Comparison of ENCODE assay signal across 9 cellular contexts in the genomic region with DNA sequence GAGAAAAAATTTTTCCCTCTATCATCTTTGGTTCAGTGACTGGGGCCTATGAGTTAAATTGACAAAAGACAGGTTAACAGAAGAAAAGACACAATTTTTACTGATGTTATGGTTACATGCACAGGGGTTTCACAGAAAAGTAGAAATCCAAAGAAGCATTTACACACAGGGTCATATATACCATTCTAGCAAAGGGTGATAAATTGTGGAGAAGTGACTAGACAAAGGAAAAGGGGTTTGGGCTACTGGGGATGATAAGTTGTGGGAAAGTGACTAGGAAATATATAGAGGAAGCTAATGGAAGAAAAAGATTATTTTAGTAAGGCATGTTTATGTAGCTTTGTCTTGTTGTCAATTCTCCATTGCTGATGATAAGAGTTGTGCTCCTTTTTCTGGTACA.
"Had no signal": no experiment of that assay in that cellular context is flagged by ENCODE, and none has a peak within 500 bp of the region (broad histone marks: within the 10 kb centered on the region; RNA-seq: fewer than 3 reads in every experiment).

No MANE protein-coding gene starts in this region.

- H3K27ac ChIP-seq: GM23248, HL-60, KMS-11 had no signal

- H3K27ac Mint-ChIP-seq: HFFc6, IgD-negative memory B cell had no signal

- H3K4me3 ChIP-seq: GM23248 had no signal

- H3K4me1 Mint-ChIP-seq: IgD-negative memory B cell had no signal

- ATAC-seq: HepG2 had no signal

- H3K36me3 Mint-ChIP-seq: IgD-negative memory B cell had no signal

- H3K27me3 Mint-ChIP-seq: IgD-negative memory B cell had no signal

- H3K9me3 Mint-ChIP-seq: HFFc6 had no signal

- DNase-seq: GM23248, H9, HCEC 1CT, HFFc6, KBM-7 had no signal

- H3K4me3 Mint-ChIP-seq: H9, HFFc6, IgD-negative memory B cell had no signal
